Comparison of ENCODE assay signal across 8 cellular contexts in the genomic region with DNA sequence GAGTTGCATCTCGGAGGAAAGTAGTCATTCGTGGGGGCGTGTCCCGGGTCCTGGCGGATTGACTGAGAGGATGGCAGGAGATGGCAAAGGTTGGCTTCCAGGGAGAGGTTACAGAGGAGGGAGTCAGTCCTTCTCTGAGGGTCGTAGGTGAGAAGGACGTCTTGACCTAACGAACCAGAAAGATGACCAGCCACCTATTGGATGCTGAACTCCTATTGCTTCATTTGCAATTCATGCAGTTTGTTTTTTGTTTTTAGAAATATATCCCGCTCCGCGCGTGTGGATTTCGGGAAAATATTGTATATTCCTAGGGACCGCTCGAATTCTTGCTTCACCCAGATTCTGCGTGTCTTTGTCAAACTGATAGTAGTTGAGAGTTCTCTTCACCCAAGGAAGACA. TPM values are rescaled to one million over a fixed set of nuclear protein-coding genes. Genes with fewer than 3 reads are reported as not detected.
DNase-seq lines count a peak whose midpoint lies in the region; ATAC-seq and TF ChIP-seq lines count a peak whose summit lies in the region.

No MANE protein-coding gene starts in this region.

- WGBS in gastroesophageal sphincter (ENCODE audit: low coverage in 1 of 2), 2 donors = 2% methylated on average over 16 of the region's 16 CpGs

- H3K4me1 ChIP-seq in gastroesophageal sphincter = peaks cover 4 to 52% (median 22%) of the 10 kb centered on the region in 3 donors
- H3K4me1 ChIP-seq in rectal smooth muscle tissue (ENCODE audit: control insufficient read depth, insufficient read depth, low read length) = peaks cover 22% of the 10 kb centered on the region

- peaks cover 12% of the 10 kb centered on the region for H3K4me1 Mint-ChIP-seq in activated T-helper 17 cell treated with anti-CD3 and anti-CD28 coated beads, Interleukin-2, amount 50 U/mL, for 72 hours

- peak; percentile 57 for DNase-seq in DMS114 treated with DMSO at 0.1 percent for 48 hours (lab: John Stamatoyannopoulos, UW; ENCODE audit: unreplicated experiment)
- DNase-seq in NAMALWA (ENCODE audit: low spot score) = peak; percentile 16
- no peak for DNase-seq in amniotic stem cell (lab: John Stamatoyannopoulos, UW)

- no peaks in the 10 kb centered on the region for H3K27me3 ChIP-seq in gastroesophageal sphincter
- H3K27me3 ChIP-seq in rectal smooth muscle tissue (ENCODE audit: control insufficient read depth, insufficient read depth, low read length) = no peaks in the 10 kb centered on the region

- ATAC-seq in activated T-helper 17 cell treated with anti-CD3 and anti-CD28 coated beads, Interleukin-2, amount 50 U/mL, for 72 hours (replicated peaks) = no peak
- ATAC-seq in gastroesophageal sphincter (no peak), HG03025 (IDR thresholded peaks at IDR 0.05; ENCODE audit: low FRiP score, unreplicated experiment) (no peak), HG02870 (IDR thresholded peaks at IDR 0.05; ENCODE audit: unreplicated experiment) (no peak)

- H3K9me3 ChIP-seq in gastroesophageal sphincter = no peaks in the 10 kb centered on the region

- H3K36me3 Mint-ChIP-seq in activated T-helper 17 cell treated with anti-CD3 and anti-CD28 coated beads, Interleukin-2, amount 50 U/mL, for 72 hours (ENCODE audit: low read depth) = no peaks in the 10 kb centered on the region

- no peak for TF ChIP-seq EP300 in gastroesophageal sphincter (IDR thresholded peaks at IDR 0.05)

- no peaks in the 10 kb centered on the region for H3K9me3 Mint-ChIP-seq in activated T-helper 17 cell treated with anti-CD3 and anti-CD28 coated beads, Interleukin-2, amount 50 U/mL, for 72 hours

- peak overlapping the region; percentile 79 for H3K9ac ChIP-seq in rectal smooth muscle tissue (ENCODE audit: low read length)

- TF ChIP-seq POLR2A in gastroesophageal sphincter (IDR thresholded peaks at IDR 0.05) = no peak

- H3K27ac Mint-ChIP-seq in activated T-helper 17 cell treated with anti-CD3 and anti-CD28 coated beads, Interleukin-2, amount 50 U/mL, for 72 hours = peak overlapping the region; percentile 89

- H3K27me3 Mint-ChIP-seq in activated T-helper 17 cell treated with anti-CD3 and anti-CD28 coated beads, Interleukin-2, amount 50 U/mL, for 72 hours = peaks cover under 1% of the 10 kb centered on the region

- peak overlapping the region; percentile 54 to 87 for H3K4me3 ChIP-seq in gastroesophageal sphincter
- H3K4me3 ChIP-seq in rectal smooth muscle tissue (ENCODE audit: low read length) = peak overlapping the region; percentile 89

- H3K27ac ChIP-seq in gastroesophageal sphincter (peak overlapping the region; percentile 56 to 97 (median 94)), rectal smooth muscle tissue (ENCODE audit: low read depth, low read length) (peak overlapping the region; percentile 95)

- H3K36me3 ChIP-seq in gastroesophageal sphincter (no peaks in the 10 kb centered on the region), rectal smooth muscle tissue (ENCODE audit: control insufficient read depth, insufficient read depth, low read length) (no peaks in the 10 kb centered on the region)

- H3K4me3 Mint-ChIP-seq in activated T-helper 17 cell treated with anti-CD3 and anti-CD28 coated beads, Interleukin-2, amount 50 U/mL, for 72 hours = peak overlapping the region; percentile 89

- no peak for TF ChIP-seq CTCF in gastroesophageal sphincter (IDR thresholded peaks at IDR 0.05)

RNA-seq across cellular contexts. Expression of gene DISP1, which starts 0.5 kb away (rescaled TPM):
- 1 to 10 TPM; 1.8 to 2.1 TPM for total RNA-seq in activated T-helper 17 cell treated with anti-CD3 and anti-CD28 coated beads, Interleukin-2, amount 50 U/mL, for 72 hours
- 10 to 100 TPM in 3 of 4 donors, 1 to 10 TPM in 1; 6.5 to 24.7 (median 15.4) TPM for total RNA-seq in gastroesophageal sphincter
